1 cellular context compared by ENCODE assay signal in the genomic region with DNA sequence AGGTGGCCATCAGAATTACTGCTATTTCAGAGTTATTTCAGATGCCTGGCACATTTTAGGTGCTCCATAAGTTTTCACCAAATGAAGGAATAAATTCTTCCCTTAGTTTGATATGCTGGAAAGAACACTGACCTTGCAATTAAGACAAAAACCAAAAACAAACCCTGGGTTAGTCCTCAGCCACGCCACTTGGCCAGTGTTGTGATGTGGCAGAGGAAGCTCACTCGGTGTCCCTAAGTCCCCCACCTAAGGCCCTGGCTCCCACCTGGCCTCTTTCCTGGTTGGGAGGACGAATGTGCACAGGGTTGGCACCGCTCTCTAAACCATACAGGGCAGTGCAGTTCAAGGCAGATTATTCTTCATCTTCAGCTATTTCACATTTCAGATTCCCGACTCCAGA.
TF ChIP-seq lines count a peak whose summit lies in the region.

No MANE protein-coding gene starts in this region.

TF ChIP-seq in A549, 52 proteins besides CTCF, POLR2A, EP300 and RAD21:
- TF ChIP-seq RNF2 (IDR thresholded peaks at IDR 0.05; ENCODE audit: borderline replicate concordance, low read depth) = peak; percentile 81
- TF ChIP-seq CBX8 (IDR thresholded peaks at IDR 0.05) = peak; percentile 87
- TF ChIP-seq HEYL (CRISPR knock-in tag; IDR thresholded peaks at IDR 0.05) = no peak
